Comparison of ENCODE assay signal across 7 cellular contexts in the genomic region with DNA sequence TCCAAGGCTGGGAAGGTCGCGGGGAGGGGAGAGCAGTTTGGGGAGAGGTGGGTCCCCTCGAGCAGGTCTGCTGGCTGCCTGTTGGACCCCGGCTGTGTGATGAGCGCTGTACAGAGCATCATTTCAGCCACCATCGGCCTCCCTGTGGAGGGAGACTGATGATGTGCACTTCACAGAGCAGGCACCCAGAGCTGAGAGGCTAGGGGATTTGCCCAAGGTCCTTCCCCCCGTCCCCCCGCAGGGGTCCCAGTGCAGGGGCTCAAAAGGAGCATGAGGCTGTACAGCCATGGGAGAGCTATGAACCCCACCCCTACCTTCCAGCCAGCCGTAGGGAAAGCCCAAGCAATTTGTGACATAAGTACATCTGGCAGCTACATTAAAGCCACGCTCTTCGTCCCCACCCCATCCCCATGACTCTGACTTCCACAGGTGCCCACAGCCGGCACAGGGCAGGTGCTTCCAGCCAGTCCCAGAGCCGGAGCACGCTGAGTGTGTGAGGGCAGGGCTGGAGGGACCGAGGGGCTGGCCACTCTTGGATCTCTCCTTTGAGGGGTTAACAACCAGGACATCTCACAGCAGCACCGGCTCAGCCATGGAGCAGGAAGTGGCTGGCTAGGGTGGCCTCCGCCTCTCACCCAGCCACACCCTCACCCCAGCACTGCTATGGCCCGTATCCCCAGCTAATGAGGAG. TPM values are rescaled to one million over a fixed set of nuclear protein-coding genes. Genes with fewer than 3 reads are reported as not detected.
DNase-seq lines count a peak whose midpoint lies in the region; ATAC-seq, FAIRE-seq and TF ChIP-seq lines count a peak whose summit lies in the region.

No MANE protein-coding gene starts in this region.

- peaks cover 13% of the 10 kb centered on the region for H3K27me3 Mint-ChIP-seq in T-helper 1 cell treated with Interleukin-12 subunit alpha and Interleukin-12 subunit beta and Interleukin-4 antibody, amounts not matched to agents 30 μg/mL and 1 μg/mL, for 36 hours (ENCODE audit: low read depth)

- H3K27me3 ChIP-seq in HUES48 (ENCODE audit: control insufficient read depth, insufficient read depth, low read length) (peaks cover 32% of the 10 kb centered on the region), esophagus squamous epithelium (peaks cover 0 to 86% (median 0%) of the 10 kb centered on the region in 4 donors), smooth muscle cell (ENCODE audit: low read depth) (peaks cover 27% of the 10 kb centered on the region)

- H3F3A ChIP-seq in smooth muscle cell (ENCODE audit: low read depth), result no peaks in the 10 kb centered on the region

- peaks cover under 1% of the 10 kb centered on the region for H4K20me1 ChIP-seq in smooth muscle cell (ENCODE audit: low read depth)

- H3K79me2 ChIP-seq in smooth muscle cell (ENCODE audit: low read depth), result peaks cover 9% of the 10 kb centered on the region

- H3K36me3 ChIP-seq in HUES48 (ENCODE audit: control insufficient read depth, insufficient read depth, low read length) (no peaks in the 10 kb centered on the region), esophagus squamous epithelium (no peaks in the 10 kb centered on the region), smooth muscle cell (ENCODE audit: low read depth) (no peaks in the 10 kb centered on the region), kidney (ENCODE audit: control insufficient read depth in 1 of 2, insufficient read depth in 2 of 2, low read length in 2 of 2) (no peaks in the 10 kb centered on the region)

- peak overlapping the region; percentile 95 for H3K27ac Mint-ChIP-seq in T-helper 1 cell treated with Interleukin-12 subunit alpha and Interleukin-12 subunit beta and Interleukin-4 antibody, amounts not matched to agents 30 μg/mL and 1 μg/mL, for 36 hours

- DNase-seq in esophagus squamous epithelium (lab: John Stamatoyannopoulos, UW), result no peak
- no peak for DNase-seq in smooth muscle cell (lab: John Stamatoyannopoulos, UW; ENCODE audit: unreplicated experiment)
- DNase-seq in kidney, result no peak
- no peak for DNase-seq in GM20000 (ENCODE audit: low spot score)

- H3K9me3 Mint-ChIP-seq in T-helper 1 cell treated with Interleukin-12 subunit alpha and Interleukin-12 subunit beta and Interleukin-4 antibody, amounts not matched to agents 30 μg/mL and 1 μg/mL, for 36 hours, result no peaks in the 10 kb centered on the region

- peak overlapping the region; percentile 45 for H2AFZ ChIP-seq in smooth muscle cell (ENCODE audit: low read depth)

- TF ChIP-seq CTCF in esophagus squamous epithelium (IDR thresholded peaks at IDR 0.05), result no peak
- TF ChIP-seq CTCF in smooth muscle cell (IDR thresholded peaks at IDR 0.05; ENCODE audit: borderline replicate concordance, insufficient read depth, poor library complexity, severe bottlenecking), result no peak
- TF ChIP-seq CTCF in kidney (IDR thresholded peaks at IDR 0.05; ENCODE audit: borderline replicate concordance, extremely low read depth, insufficient read depth), result no peak
- TF ChIP-seq CTCF in GM20000 (IDR thresholded peaks at IDR 0.05; ENCODE audit: extremely low read depth, missing control alignments), result no peak

- H3K4me3 ChIP-seq in HUES48 (ENCODE audit: low read depth, low read length) (peak overlapping the region; percentile 18; the same call in 1 of the 2 replicates), esophagus squamous epithelium (peak overlapping the region in 2 of 4 donors; percentile 69 to 79), smooth muscle cell (peak overlapping the region; percentile 75), kidney (ENCODE audit: low read length in 2 of 2) (no peak overlapping the region)

- no peak for ATAC-seq in HG02763 (IDR thresholded peaks at IDR 0.05; ENCODE audit: unreplicated experiment)

- intact Hi-C loops in esophagus squamous epithelium (cut with DNase I) (no loop called here), kidney (cut with DNase I) (no loop called here)

- H3K9ac ChIP-seq in HUES48 (ENCODE audit: low read depth, low read length) (no peak overlapping the region), smooth muscle cell (ENCODE audit: low read depth) (no peak overlapping the region), kidney (ENCODE audit: low read length in 2 of 2) (no peak overlapping the region)

- TF ChIP-seq POLR2A in esophagus squamous epithelium (IDR thresholded peaks at IDR 0.05), result no peak

- FAIRE-seq in kidney (lab: Jason Lieb, UNC), result no peak

- H3K4me2 ChIP-seq in smooth muscle cell, result peak overlapping the region; percentile 96

- H3K36me3 Mint-ChIP-seq in T-helper 1 cell treated with Interleukin-12 subunit alpha and Interleukin-12 subunit beta and Interleukin-4 antibody, amounts not matched to agents 30 μg/mL and 1 μg/mL, for 36 hours (ENCODE audit: low read depth), result peaks cover 27% of the 10 kb centered on the region

- 34 to 36% methylated on average over 7 to 8 of the region's 18 CpGs for WGBS in esophagus squamous epithelium, 2 donors
- 68% methylated on average over 18 of the region's 18 CpGs for WGBS in smooth muscle cell (ENCODE audit: low lambda C conversion rate)

- peak overlapping the region; percentile 87 for H3K4me3 Mint-ChIP-seq in T-helper 1 cell treated with Interleukin-12 subunit alpha and Interleukin-12 subunit beta and Interleukin-4 antibody, amounts not matched to agents 30 μg/mL and 1 μg/mL, for 36 hours

- H3K4me1 ChIP-seq in HUES48 (ENCODE audit: control insufficient read depth, insufficient read depth, low read length) (peaks cover 10% of the 10 kb centered on the region; the same call in 1 of the 2 replicates), esophagus squamous epithelium (peaks cover 6 to 43% (median 19%) of the 10 kb centered on the region in 3 donors), smooth muscle cell (ENCODE audit: low read depth) (peaks cover 20% of the 10 kb centered on the region), kidney (ENCODE audit: control insufficient read depth in 1 of 2, insufficient read depth in 1 of 2, low read depth in 1 of 2, low read length in 2 of 2) (peaks cover 0 to 3% of the 10 kb centered on the region in 2 donors)

- no peak overlapping the region for H3K27ac ChIP-seq in HUES48 (ENCODE audit: low read depth, low read length)
- peak overlapping the region in 3 of 4 donors; percentile 66 to 85 (median 83) for H3K27ac ChIP-seq in esophagus squamous epithelium
- H3K27ac ChIP-seq in smooth muscle cell (ENCODE audit: low read depth), result no peak overlapping the region
- no peak overlapping the region for H3K27ac ChIP-seq in kidney (ENCODE audit: low read depth in 2 of 2, low read length in 2 of 2)

- H3K4me1 Mint-ChIP-seq in T-helper 1 cell treated with Interleukin-12 subunit alpha and Interleukin-12 subunit beta and Interleukin-4 antibody, amounts not matched to agents 30 μg/mL and 1 μg/mL, for 36 hours (ENCODE audit: low read depth), result peaks cover 23% of the 10 kb centered on the region

- H3K9me3 ChIP-seq in HUES48 (ENCODE audit: control insufficient read depth, insufficient read depth, low read length) (no peaks in the 10 kb centered on the region), esophagus squamous epithelium (no peaks in the 10 kb centered on the region), smooth muscle cell (replicated peaks; ENCODE audit: low read depth) (no peaks in the 10 kb centered on the region), kidney (ENCODE audit: control insufficient read depth in 1 of 2, low read length in 2 of 2) (no peaks in the 10 kb centered on the region)

RNA-seq across cellular contexts. Expression of a gene that starts 2.3 kb away (rescaled TPM):
- total RNA-seq in esophagus squamous epithelium (1 to 10 TPM in 3 of 4 donors, under 1 TPM in 1; 0.61 to 2.9 (median 2.0) TPM), smooth muscle cell (3.6 and 5.5 TPM in 2 replicates), kidney (6.1 TPM)
- polyA plus RNA-seq in smooth muscle cell (3.3 and 4.2 TPM in 2 replicates), kidney (ENCODE audit: insufficient read depth, low read depth, low replicate concordance) (1.6 TPM)

RNA-seq across cellular contexts. Expression of a gene that starts 11.0 kb away (rescaled TPM):
- total RNA-seq in esophagus squamous epithelium (1 to 10 TPM in 1 of 4 donors, under 1 TPM in 2, not detected in 1; 0.40 to 2.9 (median 0.97) TPM), smooth muscle cell (0.94 and 4.2 TPM in 2 replicates), kidney (4.0 TPM)
- polyA plus RNA-seq in smooth muscle cell (0.70 and 3.3 TPM in 2 replicates), kidney (ENCODE audit: insufficient read depth, low read depth, low replicate concordance) (5.5 TPM)

Comparison
In these comparisons a context has a peak if more than half of its experiments do, and no peak if none do; other contexts are left out.
1. H3K27ac ChIP-seq: peak in esophagus squamous epithelium (3 of 4); none in HUES48 (single experiment), smooth muscle cell (single experiment) and kidney (0 of 2).
2. H3K4me3 ChIP-seq: peak in HUES48 (single experiment) and smooth muscle cell (single experiment); none in kidney (0 of 2).